In the genomic region with DNA sequence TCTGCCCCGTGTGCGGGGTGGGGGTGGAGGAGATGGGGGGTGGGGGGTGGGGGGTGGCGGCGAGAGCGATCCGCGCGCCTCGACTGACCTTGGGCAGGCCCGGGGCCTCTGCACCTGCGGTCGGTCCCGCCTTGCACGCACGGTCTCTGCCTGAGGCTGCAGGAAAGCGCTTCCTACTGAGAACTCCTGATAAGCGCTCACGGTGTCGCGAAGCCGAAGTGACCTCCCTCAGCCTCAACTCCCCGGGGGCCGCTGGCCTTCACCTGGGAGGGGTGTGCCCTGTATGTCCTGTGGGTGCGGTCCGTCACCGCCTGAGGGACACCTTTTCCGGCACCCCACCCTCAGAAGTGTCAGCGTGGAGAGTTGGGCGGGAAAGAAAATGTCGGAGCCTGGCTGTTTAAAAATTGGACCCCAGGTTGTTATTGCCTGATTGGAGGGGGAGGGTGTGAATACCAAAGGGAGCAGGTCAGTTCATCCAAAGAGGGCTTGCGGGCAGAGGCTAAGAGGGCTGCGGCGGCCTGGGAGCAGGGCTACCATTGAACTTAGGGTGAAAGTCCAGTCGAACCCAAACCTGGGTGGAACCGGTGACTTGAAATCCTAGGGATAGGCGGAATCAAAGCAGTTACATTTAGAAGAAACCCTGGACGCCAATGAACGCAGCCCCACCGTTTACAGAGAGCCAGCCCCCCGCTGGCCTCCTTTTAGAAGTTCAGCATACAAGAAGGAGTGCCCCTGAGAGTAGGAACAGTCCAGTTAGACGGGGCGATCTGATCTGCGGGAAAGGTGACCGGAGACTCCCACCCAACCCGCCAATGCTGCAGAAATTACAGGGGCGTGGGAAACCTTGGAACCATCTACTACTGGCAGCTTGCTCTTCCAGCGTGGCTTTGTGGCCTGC, we compare ENCODE assay signal across 1 cellular context.
TF ChIP-seq lines count a peak whose summit lies in the region.

No MANE protein-coding gene starts in this region.

TF ChIP-seq in SK-N-SH, 30 proteins besides CTCF, POLR2A, EP300 and RAD21 (continued from another document):
- TF ChIP-seq, protein P1, sequence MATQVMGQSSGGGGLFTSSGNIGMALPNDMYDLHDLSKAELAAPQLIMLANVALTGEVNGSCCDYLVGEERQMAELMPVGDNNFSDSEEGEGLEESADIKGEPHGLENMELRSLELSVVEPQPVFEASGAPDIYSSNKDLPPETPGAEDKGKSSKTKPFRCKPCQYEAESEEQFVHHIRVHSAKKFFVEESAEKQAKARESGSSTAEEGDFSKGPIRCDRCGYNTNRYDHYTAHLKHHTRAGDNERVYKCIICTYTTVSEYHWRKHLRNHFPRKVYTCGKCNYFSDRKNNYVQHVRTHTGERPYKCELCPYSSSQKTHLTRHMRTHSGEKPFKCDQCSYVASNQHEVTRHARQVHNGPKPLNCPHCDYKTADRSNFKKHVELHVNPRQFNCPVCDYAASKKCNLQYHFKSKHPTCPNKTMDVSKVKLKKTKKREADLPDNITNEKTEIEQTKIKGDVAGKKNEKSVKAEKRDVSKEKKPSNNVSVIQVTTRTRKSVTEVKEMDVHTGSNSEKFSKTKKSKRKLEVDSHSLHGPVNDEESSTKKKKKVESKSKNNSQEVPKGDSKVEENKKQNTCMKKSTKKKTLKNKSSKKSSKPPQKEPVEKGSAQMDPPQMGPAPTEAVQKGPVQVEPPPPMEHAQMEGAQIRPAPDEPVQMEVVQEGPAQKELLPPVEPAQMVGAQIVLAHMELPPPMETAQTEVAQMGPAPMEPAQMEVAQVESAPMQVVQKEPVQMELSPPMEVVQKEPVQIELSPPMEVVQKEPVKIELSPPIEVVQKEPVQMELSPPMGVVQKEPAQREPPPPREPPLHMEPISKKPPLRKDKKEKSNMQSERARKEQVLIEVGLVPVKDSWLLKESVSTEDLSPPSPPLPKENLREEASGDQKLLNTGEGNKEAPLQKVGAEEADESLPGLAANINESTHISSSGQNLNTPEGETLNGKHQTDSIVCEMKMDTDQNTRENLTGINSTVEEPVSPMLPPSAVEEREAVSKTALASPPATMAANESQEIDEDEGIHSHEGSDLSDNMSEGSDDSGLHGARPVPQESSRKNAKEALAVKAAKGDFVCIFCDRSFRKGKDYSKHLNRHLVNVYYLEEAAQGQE (IDR thresholded peaks at IDR 0.05; ENCODE audit: low read depth, low read length) = no peak
- TF ChIP-seq POLR2AphosphoS5 (IDR thresholded peaks at IDR 0.05; ENCODE audit: low read depth, low read length) (no peak), EZH2phosphoT487 (IDR thresholded peaks at IDR 0.05; ENCODE audit: borderline replicate concordance, low read depth) (no peak), MXI1 (IDR thresholded peaks at IDR 0.05; ENCODE audit: low read depth, low read length) (no peak), JUND (IDR thresholded peaks at IDR 0.05) (no peak)
- TF ChIP-seq, protein P2, sequence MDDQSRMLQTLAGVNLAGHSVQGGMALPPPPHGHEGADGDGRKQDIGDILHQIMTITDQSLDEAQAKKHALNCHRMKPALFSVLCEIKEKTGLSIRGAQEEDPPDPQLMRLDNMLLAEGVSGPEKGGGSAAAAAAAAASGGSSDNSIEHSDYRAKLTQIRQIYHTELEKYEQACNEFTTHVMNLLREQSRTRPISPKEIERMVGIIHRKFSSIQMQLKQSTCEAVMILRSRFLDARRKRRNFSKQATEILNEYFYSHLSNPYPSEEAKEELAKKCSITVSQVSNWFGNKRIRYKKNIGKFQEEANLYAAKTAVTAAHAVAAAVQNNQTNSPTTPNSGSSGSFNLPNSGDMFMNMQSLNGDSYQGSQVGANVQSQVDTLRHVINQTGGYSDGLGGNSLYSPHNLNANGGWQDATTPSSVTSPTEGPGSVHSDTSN (IDR thresholded peaks at IDR 0.05) = no peak
- TF ChIP-seq, protein P3, sequence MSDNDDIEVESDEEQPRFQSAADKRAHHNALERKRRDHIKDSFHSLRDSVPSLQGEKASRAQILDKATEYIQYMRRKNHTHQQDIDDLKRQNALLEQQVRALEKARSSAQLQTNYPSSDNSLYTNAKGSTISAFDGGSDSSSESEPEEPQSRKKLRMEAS (IDR thresholded peaks at IDR 0.05; ENCODE audit: low read depth) = no peak
